ENCODE assay signal across 18 cellular contexts in genomic region chr14:71628433-71628832, GRCh38.
"Had no signal": no experiment of that assay in that cellular context is flagged by ENCODE, and none has a peak within 500 bp of the region (broad histone marks: within the 10 kb centered on the region; RNA-seq: fewer than 3 reads in every experiment).

No MANE protein-coding gene starts in this region.

- H3K36me3 ChIP-seq: breast epithelium, colonic mucosa, neural progenitor cell had no signal

- H3K27me3 Mint-ChIP-seq: activated naive CD8-positive, alpha-beta T cell; activated T-cell treated with anti-CD3 and anti-CD28 coated beads, Interleukin-2, amount 50 U/mL, for 24 hours; stimulated activated naive B cell treated with anti-CD40 and anti-IgM and Interleukin-4, amounts not matched to agents 10 μg/mL and 1 μg/mL and 100 μg/mL, for 72 hours had no signal

- H3K4me1 ChIP-seq: breast epithelium, colonic mucosa, heart left ventricle, upper lobe of right lung had no signal

- ATAC-seq: heart left ventricle; stimulated activated naive B cell treated with anti-CD40 and anti-IgM and Interleukin-4, amounts not matched to agents 10 μg/mL and 1 μg/mL and 100 μg/mL, for 72 hours; upper lobe of right lung had no signal

- H3K4me3 ChIP-seq: breast epithelium, colonic mucosa, heart left ventricle, neural progenitor cell, sigmoid colon, upper lobe of right lung had no signal

- H3K27me3 ChIP-seq: breast epithelium, colonic mucosa, heart left ventricle, neural progenitor cell, sigmoid colon, upper lobe of right lung had no signal

- H3K4me2 ChIP-seq: neural progenitor cell had no signal

- H3K9ac ChIP-seq: neural progenitor cell had no signal

- H3K27ac ChIP-seq: breast epithelium, colonic mucosa, epithelial cell of prostate, heart left ventricle, neural progenitor cell, upper lobe of right lung had no signal

- H2AFZ ChIP-seq: neural progenitor cell had no signal

- H3K9me3 ChIP-seq: breast epithelium, colonic mucosa, sigmoid colon, upper lobe of right lung had no signal

- H3K27ac Mint-ChIP-seq: activated naive CD8-positive, alpha-beta T cell; activated T-cell treated with anti-CD3 and anti-CD28 coated beads, Interleukin-2, amount 50 U/mL, for 24 hours; activated T-helper 2 cell treated with anti-CD3 and anti-CD28 coated beads, Interferon-gamma antibody, Interleukin-2, Interleukin-4, amounts not matched to agents 10 μg/mL and 5 μg/mL and 100 μg/mL, durations not matched to agents 14 hours and 24 hours and 36 hours; neural progenitor cell; stimulated activated naive B cell treated with anti-CD40 and anti-IgM and Interleukin-4, amounts not matched to agents 10 μg/mL and 1 μg/mL and 100 μg/mL, for 72 hours had no signal

- DNase-seq: activated CD4-positive, alpha-beta T cell treated with anti-CD3 and anti-CD28 coated beads for 1 hour; activated CD4-positive, alpha-beta T cell treated with anti-CD3 and anti-CD28 coated beads, Interleukin-2, amount 50 U/mL, for 1 hour; activated naive CD4-positive, alpha-beta T cell; activated T-cell treated with anti-CD3 and anti-CD28 coated beads, Interleukin-2, amount 50 U/mL, for 24 hours; amniotic stem cell; colonic mucosa; heart left ventricle; sigmoid colon; stimulated activated CD4-positive, alpha-beta T cell treated with anti-CD3 and anti-CD28 coated beads, Interleukin-2, amount 100 ng/mL, for 48 hours; stimulated activated CD8-positive, alpha-beta memory T cell treated with anti-CD3 and anti-CD28 coated beads, Interleukin-4, amount 100 ng/mL, for 48 hours; stimulated activated naive B cell treated with anti-CD40 and anti-IgM and Interleukin-4, amounts not matched to agents 10 μg/mL and 1 μg/mL and 100 μg/mL, for 72 hours; T-helper 9 cell; upper lobe of right lung had no signal

- H3K4me3 Mint-ChIP-seq: activated naive CD8-positive, alpha-beta T cell; activated T-cell treated with anti-CD3 and anti-CD28 coated beads, Interleukin-2, amount 50 U/mL, for 24 hours; neural progenitor cell; stimulated activated naive B cell treated with anti-CD40 and anti-IgM and Interleukin-4, amounts not matched to agents 10 μg/mL and 1 μg/mL and 100 μg/mL, for 72 hours had no signal
